ENCODE assay signal across 13 cellular contexts in genomic region chr16:58366247-58367031, GRCh38. TPM values are rescaled to one million over a fixed set of nuclear protein-coding genes. Genes with fewer than 3 reads are reported as not detected.
DNase-seq lines count a peak whose midpoint lies in the region; ATAC-seq, FAIRE-seq and TF ChIP-seq lines count a peak whose summit lies in the region.
"Had no signal": no experiment of that assay in that cellular context is flagged by ENCODE, and none has a peak within 500 bp of the region (broad histone marks: within the 10 kb centered on the region; RNA-seq: fewer than 3 reads in every experiment).

No MANE protein-coding gene starts in this region.

- no peak overlapping the region for H3K27ac Mint-ChIP-seq in activated T-helper 17 cell treated with anti-CD3 and anti-CD28 coated beads, Interleukin-2, amount 50 U/mL, for 72 hours

- intact Hi-C loops in ascending aorta (cut with DNase I), result no loop called here
- intact Hi-C loops in Right ventricle myocardium superior (cut with DNase I), result no loop called here

- TF ChIP-seq CTCF in keratinocyte (optimal IDR thresholded peaks at IDR 0.05 in 1 of 3, IDR thresholded peaks at IDR 0.05 in 1 of 3, conservative IDR thresholded peaks at IDR 0.05 in 1 of 3; ENCODE audit: extremely low read depth in 1 of 3, insufficient read depth in 2 of 3, low read length in 3 of 3) (no peak), ascending aorta (IDR thresholded peaks at IDR 0.05) (no peak)

- peaks cover 24% of the 10 kb centered on the region for H3K27me3 Mint-ChIP-seq in activated T-helper 17 cell treated with anti-CD3 and anti-CD28 coated beads, Interleukin-2, amount 50 U/mL, for 72 hours

- H3K9ac ChIP-seq in keratinocyte (ENCODE audit: control insufficient read depth, extremely low read depth, insufficient read depth, low read length), result no peak overlapping the region

- H4K20me1 ChIP-seq in keratinocyte (ENCODE audit: control insufficient read depth, extremely low read depth, insufficient read depth, low read length), result no peaks in the 10 kb centered on the region

- H3K4me3 ChIP-seq in keratinocyte (ENCODE audit: control insufficient read depth in 2 of 3, extremely low read depth in 1 of 3, insufficient read depth in 2 of 3, low read depth in 1 of 3, low read length in 3 of 3) (no peak overlapping the region), ascending aorta (no peak overlapping the region)

- no peak overlapping the region for H3K4me3 Mint-ChIP-seq in activated T-helper 17 cell treated with anti-CD3 and anti-CD28 coated beads, Interleukin-2, amount 50 U/mL, for 72 hours

- peak overlapping the region; percentile 30 for H3K4me2 ChIP-seq in keratinocyte (ENCODE audit: control insufficient read depth, extremely low read depth, insufficient read depth, low read depth, low read length)

- dilution Hi-C loops in keratinocyte (cut with MboI; ENCODE audit: extremely low pct_ligation_motif_present, low sequenced_read_pairs), result no loop called here

- H3K27me3 ChIP-seq in keratinocyte (ENCODE audit: control insufficient read depth, extremely low read depth, insufficient read depth, low read length) (no peaks in the 10 kb centered on the region), ascending aorta (no peaks in the 10 kb centered on the region)

- no peaks in the 10 kb centered on the region for H3K36me3 Mint-ChIP-seq in activated T-helper 17 cell treated with anti-CD3 and anti-CD28 coated beads, Interleukin-2, amount 50 U/mL, for 72 hours (ENCODE audit: low read depth)

- H3K36me3 ChIP-seq in keratinocyte (ENCODE audit: control insufficient read depth in 2 of 2, extremely low read depth in 1 of 2, insufficient read depth in 2 of 2, low read length in 2 of 2), result no peaks in the 10 kb centered on the region
- H3K36me3 ChIP-seq in ascending aorta, result no peaks in the 10 kb centered on the region

- no peaks in the 10 kb centered on the region for H3K9me1 ChIP-seq in keratinocyte (ENCODE audit: control insufficient read depth, extremely low read depth, insufficient read depth, low read length)

- no peak overlapping the region for H2AFZ ChIP-seq in keratinocyte (ENCODE audit: control insufficient read depth, low read length)

- ATAC-seq in activated T-helper 17 cell treated with anti-CD3 and anti-CD28 coated beads, Interleukin-2, amount 50 U/mL, for 72 hours (replicated peaks), result peak; percentile 95
- ATAC-seq in Right ventricle myocardium superior (ENCODE audit: poor library complexity), result no peak

- DNase-seq in NCI-H82 (lab: John Stamatoyannopoulos, UW) (peak; percentile 68), NCI-H82 treated with DMSO at 0.1 percent for 48 hours (lab: John Stamatoyannopoulos, UW; ENCODE audit: unreplicated experiment) (no peak), LHCN-M2 (ENCODE audit: low read depth) (peak; percentile 67), keratinocyte (ENCODE audit: low read depth, low spot score) (peak; percentile 63), ascending aorta (ENCODE audit: low spot score in 2 of 2) (no peak), Right ventricle myocardium superior (no peak), GOT3 (lab: John Stamatoyannopoulos, UW) (no peak)
- DNase-seq: hippocampal formation; midbrain; NCI-H2081 treated with DMSO at 0.1 percent for 48 hours; stimulated activated CD4-positive, alpha-beta T cell treated with anti-CD3 and anti-CD28 coated beads, Interleukin-12 subunit alpha, Interleukin-12 subunit beta, amount 100 ng/mL, for 4 hours had no signal

- FAIRE-seq in keratinocyte (lab: Jason Lieb, UNC), result peak; percentile 58
- FAIRE-seq: GM19239 had no signal

- H3K27ac ChIP-seq in keratinocyte (ENCODE audit: control insufficient read depth, insufficient read depth, low read length), result no peak overlapping the region
- no peak overlapping the region for H3K27ac ChIP-seq in ascending aorta

- H3K9me3 Mint-ChIP-seq in activated T-helper 17 cell treated with anti-CD3 and anti-CD28 coated beads, Interleukin-2, amount 50 U/mL, for 72 hours, result peaks cover 3% of the 10 kb centered on the region

- H3K9me3 ChIP-seq in keratinocyte (ENCODE audit: control insufficient read depth, low read depth, low read length) (no peaks in the 10 kb centered on the region), ascending aorta (no peaks in the 10 kb centered on the region)

- H3K4me1 ChIP-seq in keratinocyte (ENCODE audit: control insufficient read depth, extremely low read depth, insufficient read depth, low read length), result peaks cover 10% of the 10 kb centered on the region
- no peaks in the 10 kb centered on the region for H3K4me1 ChIP-seq in ascending aorta

- no peaks in the 10 kb centered on the region for H3K79me2 ChIP-seq in keratinocyte (ENCODE audit: control insufficient read depth, insufficient read depth, low read length)

- no peaks in the 10 kb centered on the region for H3K4me1 Mint-ChIP-seq in activated T-helper 17 cell treated with anti-CD3 and anti-CD28 coated beads, Interleukin-2, amount 50 U/mL, for 72 hours

RNA-seq across cellular contexts. Expression of gene GINS3, which starts 25.8 kb away (rescaled TPM):
- total RNA-seq in LHCN-M2 (2014; rRNA removed), result 15.5 and 15.8 TPM in 2 replicates
- 6.1 TPM for polyA plus RNA-seq in LHCN-M2 (2012)
- total RNA-seq in activated T-helper 17 cell treated with anti-CD3 and anti-CD28 coated beads, Interleukin-2, amount 50 U/mL, for 72 hours, result 10 to 100 TPM; 14.7 to 25.3 TPM
- 8.5 to 11.3 TPM (median 10.1 TPM) in 3 replicates for polyA plus RNA-seq in keratinocyte
- polyA plus RNA-seq in keratinocyte (2011; ENCODE audit: low read depth), result 2.2 TPM
- 6.5 and 10.0 TPM in 2 replicates for polyA plus RNA-seq in keratinocyte (2011; cell fraction: cytosol; rRNA removed)
- 9.5 and 11.4 TPM in 2 replicates for polyA plus RNA-seq in keratinocyte (2011; cell fraction: nucleus; rRNA removed)
- polyA plus RNA-seq in keratinocyte (2012; ENCODE audit: low replicate concordance), result 2.2 and 7.3 TPM in 2 replicates
- polyA minus RNA-seq in keratinocyte, result 6.3 to 7.3 TPM (median 6.5 TPM) in 3 replicates
- 4.8 TPM for polyA minus RNA-seq in keratinocyte (2011; cell fraction: cytosol; rRNA and poly(A)+ RNA removed)
- 3.7 and 5.4 TPM in 2 replicates for polyA minus RNA-seq in keratinocyte (2011; cell fraction: nucleus; rRNA and poly(A)+ RNA removed)
- 21.8 TPM for total RNA-seq in ascending aorta
- total RNA-seq in Right ventricle myocardium superior, result 5.6 TPM

Comparison
In these comparisons a context has a peak if more than half of its experiments do, and no peak if none do; other contexts are left out.
1. DNase-seq: peak in NCI-H82 (single experiment), LHCN-M2 (single experiment) and keratinocyte (single experiment); none in NCI-H82 treated with DMSO at 0.1 percent for 48 hours (single experiment), ascending aorta (0 of 2), Right ventricle myocardium superior (single experiment) and GOT3 (single experiment).